ENCODE assay signal across 12 cellular contexts in the genomic region with DNA sequence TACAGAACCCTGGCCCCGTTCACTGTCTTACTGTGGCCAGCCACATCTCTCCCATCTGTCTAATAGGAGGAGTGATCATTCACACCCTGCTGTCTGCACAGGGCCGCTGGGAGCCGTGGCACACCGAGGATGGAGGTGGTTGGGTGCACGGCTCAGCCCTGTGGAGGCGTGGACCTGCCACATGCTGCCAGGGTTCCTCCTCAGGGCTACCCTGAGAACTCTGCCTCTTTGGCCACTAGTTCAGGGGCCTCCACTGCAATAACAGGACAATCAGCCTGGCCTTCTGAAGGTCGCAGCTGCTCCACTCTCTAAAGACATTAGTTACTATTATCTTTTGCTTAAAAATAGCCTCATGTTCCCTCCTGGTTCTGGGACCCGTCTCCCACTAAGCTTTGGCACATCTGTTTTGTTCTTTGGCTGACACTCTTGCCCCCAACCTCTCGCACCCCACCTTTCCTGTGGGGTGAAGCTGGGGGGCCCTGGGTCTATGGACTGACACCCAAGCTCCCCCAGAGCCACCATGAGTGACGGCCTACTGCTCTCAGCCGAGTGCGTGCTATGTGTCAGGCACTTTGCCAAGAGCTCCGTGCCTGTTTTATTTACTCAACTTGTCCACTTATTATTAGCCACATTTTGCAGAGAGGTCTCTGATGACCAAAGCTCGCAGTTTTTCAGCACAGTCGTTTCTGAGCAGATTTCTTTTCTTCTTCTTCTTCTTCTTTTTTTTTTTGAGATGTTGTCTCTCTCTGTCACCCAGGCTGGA.
DNase-seq lines count a peak whose midpoint lies in the region; ATAC-seq, FAIRE-seq and TF ChIP-seq lines count a peak whose summit lies in the region.
"Had no signal": no experiment of that assay in that cellular context is flagged by ENCODE, and none has a peak within 500 bp of the region (broad histone marks: within the 10 kb centered on the region; RNA-seq: fewer than 3 reads in every experiment).

No MANE protein-coding gene starts in this region.

- TF ChIP-seq EP300 in ovary (IDR thresholded peaks at IDR 0.05): no peak

- 48 to 54% (median 53%) methylated on average over 15 of the region's 15 CpGs for WGBS in ovary, 3 donors
- WGBS in small intestine, 3 donors: 51 to 52% (median 52%) methylated on average over 15 of the region's 15 CpGs

- peaks cover 39% of the 10 kb centered on the region for H3K4me1 Mint-ChIP-seq in glutamatergic neuron (ENCODE audit: low read depth, unreplicated experiment)

- H3K4me1 ChIP-seq in ovary (ENCODE audit: insufficient read depth): peaks cover 2% of the 10 kb centered on the region
- H3K4me1 ChIP-seq in small intestine (ENCODE audit: control insufficient read depth in 2 of 2, insufficient read depth in 1 of 2, low read depth in 1 of 2, low read length in 1 of 2): no peaks in the 10 kb centered on the region

- DNase-seq in DMS153 treated with DMSO at 0.1 percent for 48 hours (lab: John Stamatoyannopoulos, UW; ENCODE audit: unreplicated experiment) (peak; percentile 35), NCI-H774 (lab: John Stamatoyannopoulos, UW) (peak; percentile 25), glutamatergic neuron (no peak), ovary (peak in 4 of 5 donors; percentile 37 to 55 (median 46)), AG08396 (ENCODE audit: low spot score) (no peak), activated gamma-delta T cell (lab: John Stamatoyannopoulos, UW) (no peak), small intestine (no peak)
- DNase-seq: AML-193, colonic mucosa, GOT3, Karpas-422 had no signal

- peak overlapping the region; percentile 25 for H3K4me3 Mint-ChIP-seq in glutamatergic neuron (ENCODE audit: unreplicated experiment)

- intact Hi-C loops in ovary (cut with DNase I): loop anchor here (1.0 to 10.0 kb wide), 7 partner anchors 98 to 191 kb away; no protein-coding TSS in a partner anchor

- H3K27me3 ChIP-seq in ovary (no peaks in the 10 kb centered on the region), small intestine (ENCODE audit: control insufficient read depth in 2 of 2, insufficient read depth in 2 of 2, low read length in 2 of 2) (no peaks in the 10 kb centered on the region)
- H3K27me3 ChIP-seq: colonic mucosa had no signal

- H3K9me3 ChIP-seq in ovary (no peaks in the 10 kb centered on the region), small intestine (ENCODE audit: control insufficient read depth, low read depth) (no peaks in the 10 kb centered on the region)
- H3K9me3 ChIP-seq: colonic mucosa had no signal

- FAIRE-seq in small intestine (lab: Jason Lieb, UNC): no peak

- H3K36me3 ChIP-seq in ovary (no peaks in the 10 kb centered on the region), small intestine (ENCODE audit: control insufficient read depth in 2 of 2, insufficient read depth in 2 of 2, low read length in 2 of 2) (no peaks in the 10 kb centered on the region)
- H3K36me3 ChIP-seq: colonic mucosa had no signal

- H3K27ac ChIP-seq in ovary (no peak overlapping the region), small intestine (ENCODE audit: low read depth in 1 of 2, low read length in 1 of 2) (peak overlapping the region in 1 of 2 donors; percentile 42)
- H3K27ac ChIP-seq: colonic mucosa had no signal

- no peak for TF ChIP-seq POLR2A in ovary (IDR thresholded peaks at IDR 0.05)

- H3K36me3 Mint-ChIP-seq in glutamatergic neuron (ENCODE audit: unreplicated experiment): no peaks in the 10 kb centered on the region

- H3K4me3 ChIP-seq in ovary: no peak overlapping the region
- H3K4me3 ChIP-seq in small intestine (ENCODE audit: low read depth in 1 of 2, low read length in 2 of 2): no peak overlapping the region
- H3K4me3 ChIP-seq: colonic mucosa had no signal

- H3K9me3 Mint-ChIP-seq in glutamatergic neuron (ENCODE audit: unreplicated experiment): peaks cover 24% of the 10 kb centered on the region

- TF ChIP-seq CTCF in glutamatergic neuron (IDR thresholded peaks at IDR 0.05; ENCODE audit: partially characterized antibody, unreplicated experiment): no peak
- no peak for TF ChIP-seq CTCF in ovary (IDR thresholded peaks at IDR 0.05)

- peak overlapping the region; percentile 28 for H3K27ac Mint-ChIP-seq in glutamatergic neuron (ENCODE audit: unreplicated experiment)

- peaks cover 18% of the 10 kb centered on the region for H3K27me3 Mint-ChIP-seq in glutamatergic neuron (ENCODE audit: unreplicated experiment)

- no peak for ATAC-seq in esophagus mucosa

Comparison
In these comparisons a context has a peak if more than half of its experiments do, and no peak if none do; other contexts are left out.
1. DNase-seq: peak in DMS153 treated with DMSO at 0.1 percent for 48 hours (single experiment), NCI-H774 (single experiment) and ovary (4 of 5); none in glutamatergic neuron (single experiment), AG08396 (single experiment), activated gamma-delta T cell (single experiment) and small intestine (single experiment).